ENCODE assay signal across 32 cellular contexts in the genomic region with DNA sequence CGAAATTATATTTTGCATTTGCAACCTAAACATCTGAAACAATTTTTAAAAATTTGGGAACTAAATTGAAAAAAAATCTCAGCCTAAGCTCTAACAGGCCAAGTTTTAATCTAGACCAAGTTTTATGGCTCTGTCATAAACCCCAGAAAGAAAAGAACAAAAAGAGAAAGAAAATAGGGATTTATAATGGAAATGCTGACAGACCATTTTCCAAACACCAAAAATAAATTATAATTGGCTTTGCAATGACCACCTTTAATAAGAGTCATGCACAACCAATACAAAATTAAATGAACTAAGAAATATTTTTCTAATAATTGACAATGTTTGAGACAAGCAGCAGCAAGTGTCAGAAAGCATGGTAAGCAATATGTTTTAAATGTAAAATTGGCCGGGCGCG.
"Had no signal": no experiment of that assay in that cellular context is flagged by ENCODE, and none has a peak within 500 bp of the region (broad histone marks: within the 10 kb centered on the region; RNA-seq: fewer than 3 reads in every experiment).

No MANE protein-coding gene starts in this region.

- H3K4me3 ChIP-seq: adrenal gland, ascending aorta, body of pancreas, breast epithelium, cardiac muscle cell had no signal

- H3K27ac ChIP-seq: adrenal gland, ascending aorta, body of pancreas, brain microvascular endothelial cell, breast epithelium, cardiac muscle cell had no signal

- H3K4me1 ChIP-seq: adrenal gland, ascending aorta, body of pancreas, breast epithelium had no signal

- H3K27me3 ChIP-seq: adrenal gland, ascending aorta, body of pancreas, brain microvascular endothelial cell, breast epithelium, cardiac muscle cell had no signal

- ATAC-seq: activated naive CD4-positive, alpha-beta T cell treated with anti-CD3 and anti-CD28 coated beads, Interleukin-2, amount 50 U/mL, for 72 hours; activated naive CD8-positive, alpha-beta T cell treated with anti-CD3 and anti-CD28 coated beads, Interleukin-2, amount 50 U/mL, for 24 hours; activated T-cell treated with anti-CD3 and anti-CD28 coated beads, Interleukin-2, amount 50 U/mL, for 4 hours; activated T-cell treated with anti-CD3 and anti-CD28 coated beads, Interleukin-2, amount 50 U/mL, for 72 hours; activated T-helper 17 cell treated with anti-CD3 and anti-CD28 coated beads, Interleukin-2, amount 50 U/mL, for 72 hours; body of pancreas had no signal

- FAIRE-seq: astrocyte, bronchial epithelial cell had no signal

- H3K36me3 ChIP-seq: adrenal gland, cardiac muscle cell had no signal

- DNase-seq: activated effector memory CD4-positive, alpha-beta T cell treated with anti-CD3 and anti-CD28 coated beads, Interleukin-2, amount 50 U/mL, for 16 hours; activated effector memory CD4-positive, alpha-beta T cell treated with Interleukin-2 at 50 U/mL for 16 hours; activated gamma-delta T cell; activated gamma-delta T cell treated with Interleukin-2 at 50 U/mL for 16 hours; activated naive CD4-positive, alpha-beta T cell; activated naive CD4-positive, alpha-beta T cell treated with anti-CD3 and anti-CD28 coated beads for 36 hours; activated naive CD4-positive, alpha-beta T cell treated with anti-CD3 and anti-CD28 coated beads, Interleukin-2, amount 10 ng/mL, durations not matched to agents 7 days and 5 days; activated naive CD4-positive, alpha-beta T cell treated with anti-CD3 and anti-CD28 coated beads, Interleukin-2, amount 50 U/mL, for 16 hours; activated naive CD4-positive, alpha-beta T cell treated with Interleukin-2 at 50 U/mL for 16 hours; activated naive CD8-positive, alpha-beta T cell treated with anti-CD3 and anti-CD28 coated beads for 36 hours; activated naive CD8-positive, alpha-beta T cell treated with anti-CD3 and anti-CD28 coated beads, Interleukin-2, amount 10 ng/mL, durations not matched to agents 7 days and 5 days; activated naive CD8-positive, alpha-beta T cell treated with anti-CD3 and anti-CD28 coated beads, Interleukin-2, amount 50 U/mL, for 24 hours; activated T-cell treated with anti-CD3 and anti-CD28 coated beads, Interleukin-2, amount 50 U/mL, for 24 hours; activated T-cell treated with anti-CD3 and anti-CD28 coated beads, Interleukin-2, amount 50 U/mL, for 4 hours; activated T-cell treated with anti-CD3 and anti-CD28 coated beads, Interleukin-2, amount 50 U/mL, for 72 hours; adrenal gland; amniotic stem cell; amygdala; anterior cingulate cortex; aorta; body of pancreas; brain microvascular endothelial cell; caudate nucleus; central memory CD4-positive, alpha-beta T cell; cerebellar nuclear complex had no signal

- H3K9me3 ChIP-seq: adrenal gland, ascending aorta, body of pancreas, breast epithelium had no signal
